Comparison of ENCODE assay signal across 1 cellular context in the genomic region with DNA sequence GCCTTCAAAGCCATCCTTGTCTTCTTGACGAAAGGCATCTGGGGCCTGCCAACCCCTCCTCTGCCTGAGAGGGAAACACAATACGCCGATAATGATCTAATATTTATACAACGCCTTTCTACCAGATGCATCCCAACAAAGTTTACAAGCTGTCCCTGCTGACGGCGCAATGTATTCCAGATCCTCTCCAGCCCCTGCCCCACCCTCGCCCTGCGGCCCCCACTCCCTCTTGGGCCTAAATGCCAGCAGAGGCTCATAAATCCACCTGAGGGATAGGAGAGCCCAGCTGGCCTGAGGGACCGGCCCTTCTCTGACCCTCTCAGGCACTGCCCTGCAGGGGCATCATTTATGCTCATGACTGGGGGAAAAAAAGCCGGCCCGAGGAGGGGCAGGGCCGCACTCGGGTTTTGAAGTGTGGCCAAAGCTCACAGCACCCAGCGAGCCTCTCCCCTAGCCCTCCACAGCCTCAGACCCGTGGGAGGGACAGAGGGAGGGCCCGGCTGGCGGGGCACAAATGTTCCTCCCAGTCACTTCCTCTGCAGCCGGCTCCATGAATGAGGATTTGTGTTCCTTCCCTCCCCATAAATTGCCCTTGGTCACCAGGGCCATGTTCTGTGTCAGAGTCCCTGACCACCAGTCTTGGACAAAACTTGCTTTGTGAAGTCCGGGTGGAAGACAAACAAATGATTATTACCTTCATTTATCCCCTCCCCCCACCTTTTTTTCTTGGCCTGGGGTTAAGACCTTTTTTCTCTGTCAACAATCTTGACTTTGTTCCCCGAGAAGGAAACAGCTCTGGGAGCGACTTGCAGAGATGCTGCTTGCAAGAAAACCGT.
TF ChIP-seq lines count a peak whose summit lies in the region.

No MANE protein-coding gene starts in this region.

TF ChIP-seq in GM23338, 12 proteins besides CTCF, POLR2A, EP300 and RAD21:
- TF ChIP-seq, protein P1, sequence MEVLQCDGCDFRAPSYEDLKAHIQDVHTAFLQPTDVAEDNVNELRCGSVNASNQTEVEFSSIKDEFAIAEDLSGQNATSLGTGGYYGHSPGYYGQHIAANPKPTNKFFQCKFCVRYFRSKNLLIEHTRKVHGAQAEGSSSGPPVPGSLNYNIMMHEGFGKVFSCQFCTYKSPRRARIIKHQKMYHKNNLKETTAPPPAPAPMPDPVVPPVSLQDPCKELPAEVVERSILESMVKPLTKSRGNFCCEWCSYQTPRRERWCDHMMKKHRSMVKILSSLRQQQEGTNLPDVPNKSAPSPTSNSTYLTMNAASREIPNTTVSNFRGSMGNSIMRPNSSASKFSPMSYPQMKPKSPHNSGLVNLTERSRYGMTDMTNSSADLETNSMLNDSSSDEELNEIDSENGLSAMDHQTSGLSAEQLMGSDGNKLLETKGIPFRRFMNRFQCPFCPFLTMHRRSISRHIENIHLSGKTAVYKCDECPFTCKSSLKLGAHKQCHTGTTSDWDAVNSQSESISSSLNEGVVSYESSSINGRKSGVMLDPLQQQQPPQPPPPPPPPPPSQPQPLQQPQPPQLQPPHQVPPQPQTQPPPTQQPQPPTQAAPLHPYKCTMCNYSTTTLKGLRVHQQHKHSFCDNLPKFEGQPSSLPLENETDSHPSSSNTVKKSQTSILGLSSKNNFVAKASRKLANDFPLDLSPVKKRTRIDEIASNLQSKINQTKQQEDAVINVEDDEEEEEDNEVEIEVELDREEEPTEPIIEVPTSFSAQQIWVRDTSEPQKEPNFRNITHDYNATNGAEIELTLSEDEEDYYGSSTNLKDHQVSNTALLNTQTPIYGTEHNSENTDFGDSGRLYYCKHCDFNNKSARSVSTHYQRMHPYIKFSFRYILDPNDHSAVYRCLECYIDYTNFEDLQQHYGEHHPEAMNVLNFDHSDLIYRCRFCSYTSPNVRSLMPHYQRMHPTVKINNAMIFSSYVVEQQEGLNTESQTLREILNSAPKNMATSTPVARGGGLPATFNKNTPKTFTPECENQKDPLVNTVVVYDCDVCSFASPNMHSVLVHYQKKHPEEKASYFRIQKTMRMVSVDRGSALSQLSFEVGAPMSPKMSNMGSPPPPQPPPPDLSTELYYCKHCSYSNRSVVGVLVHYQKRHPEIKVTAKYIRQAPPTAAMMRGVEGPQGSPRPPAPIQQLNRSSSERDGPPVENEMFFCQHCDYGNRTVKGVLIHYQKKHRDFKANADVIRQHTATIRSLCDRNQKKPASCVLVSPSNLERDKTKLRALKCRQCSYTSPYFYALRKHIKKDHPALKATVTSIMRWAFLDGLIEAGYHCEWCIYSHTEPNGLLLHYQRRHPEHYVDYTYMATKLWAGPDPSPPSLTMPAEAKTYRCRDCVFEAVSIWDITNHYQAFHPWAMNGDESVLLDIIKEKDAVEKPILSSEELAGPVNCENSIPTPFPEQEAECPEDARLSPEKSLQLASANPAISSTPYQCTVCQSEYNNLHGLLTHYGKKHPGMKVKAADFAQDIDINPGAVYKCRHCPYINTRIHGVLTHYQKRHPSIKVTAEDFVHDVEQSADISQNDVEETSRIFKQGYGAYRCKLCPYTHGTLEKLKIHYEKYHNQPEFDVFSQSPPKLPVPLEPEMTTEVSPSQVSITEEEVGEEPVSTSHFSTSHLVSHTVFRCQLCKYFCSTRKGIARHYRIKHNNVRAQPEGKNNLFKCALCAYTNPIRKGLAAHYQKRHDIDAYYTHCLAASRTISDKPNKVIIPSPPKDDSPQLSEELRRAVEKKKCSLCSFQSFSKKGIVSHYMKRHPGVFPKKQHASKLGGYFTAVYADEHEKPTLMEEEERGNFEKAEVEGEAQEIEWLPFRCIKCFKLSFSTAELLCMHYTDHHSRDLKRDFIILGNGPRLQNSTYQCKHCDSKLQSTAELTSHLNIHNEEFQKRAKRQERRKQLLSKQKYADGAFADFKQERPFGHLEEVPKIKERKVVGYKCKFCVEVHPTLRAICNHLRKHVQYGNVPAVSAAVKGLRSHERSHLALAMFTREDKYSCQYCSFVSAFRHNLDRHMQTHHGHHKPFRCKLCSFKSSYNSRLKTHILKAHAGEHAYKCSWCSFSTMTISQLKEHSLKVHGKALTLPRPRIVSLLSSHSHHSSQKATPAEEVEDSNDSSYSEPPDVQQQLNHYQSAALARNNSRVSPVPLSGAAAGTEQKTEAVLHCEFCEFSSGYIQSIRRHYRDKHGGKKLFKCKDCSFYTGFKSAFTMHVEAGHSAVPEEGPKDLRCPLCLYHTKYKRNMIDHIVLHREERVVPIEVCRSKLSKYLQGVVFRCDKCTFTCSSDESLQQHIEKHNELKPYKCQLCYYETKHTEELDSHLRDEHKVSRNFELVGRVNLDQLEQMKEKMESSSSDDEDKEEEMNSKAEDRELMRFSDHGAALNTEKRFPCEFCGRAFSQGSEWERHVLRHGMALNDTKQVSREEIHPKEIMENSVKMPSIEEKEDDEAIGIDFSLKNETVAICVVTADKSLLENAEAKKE (CRISPR knock-in tag; IDR thresholded peaks at IDR 0.05), result no peak
- TF ChIP-seq POLR2AphosphoS5 (IDR thresholded peaks at IDR 0.05; ENCODE audit: low read depth), result no peak
- TF ChIP-seq ZNF114 (CRISPR knock-in tag; IDR thresholded peaks at IDR 0.05), result no peak
- no peak for TF ChIP-seq JUNB (IDR thresholded peaks at IDR 0.05; ENCODE audit: unreplicated experiment)
- TF ChIP-seq, protein P2, sequence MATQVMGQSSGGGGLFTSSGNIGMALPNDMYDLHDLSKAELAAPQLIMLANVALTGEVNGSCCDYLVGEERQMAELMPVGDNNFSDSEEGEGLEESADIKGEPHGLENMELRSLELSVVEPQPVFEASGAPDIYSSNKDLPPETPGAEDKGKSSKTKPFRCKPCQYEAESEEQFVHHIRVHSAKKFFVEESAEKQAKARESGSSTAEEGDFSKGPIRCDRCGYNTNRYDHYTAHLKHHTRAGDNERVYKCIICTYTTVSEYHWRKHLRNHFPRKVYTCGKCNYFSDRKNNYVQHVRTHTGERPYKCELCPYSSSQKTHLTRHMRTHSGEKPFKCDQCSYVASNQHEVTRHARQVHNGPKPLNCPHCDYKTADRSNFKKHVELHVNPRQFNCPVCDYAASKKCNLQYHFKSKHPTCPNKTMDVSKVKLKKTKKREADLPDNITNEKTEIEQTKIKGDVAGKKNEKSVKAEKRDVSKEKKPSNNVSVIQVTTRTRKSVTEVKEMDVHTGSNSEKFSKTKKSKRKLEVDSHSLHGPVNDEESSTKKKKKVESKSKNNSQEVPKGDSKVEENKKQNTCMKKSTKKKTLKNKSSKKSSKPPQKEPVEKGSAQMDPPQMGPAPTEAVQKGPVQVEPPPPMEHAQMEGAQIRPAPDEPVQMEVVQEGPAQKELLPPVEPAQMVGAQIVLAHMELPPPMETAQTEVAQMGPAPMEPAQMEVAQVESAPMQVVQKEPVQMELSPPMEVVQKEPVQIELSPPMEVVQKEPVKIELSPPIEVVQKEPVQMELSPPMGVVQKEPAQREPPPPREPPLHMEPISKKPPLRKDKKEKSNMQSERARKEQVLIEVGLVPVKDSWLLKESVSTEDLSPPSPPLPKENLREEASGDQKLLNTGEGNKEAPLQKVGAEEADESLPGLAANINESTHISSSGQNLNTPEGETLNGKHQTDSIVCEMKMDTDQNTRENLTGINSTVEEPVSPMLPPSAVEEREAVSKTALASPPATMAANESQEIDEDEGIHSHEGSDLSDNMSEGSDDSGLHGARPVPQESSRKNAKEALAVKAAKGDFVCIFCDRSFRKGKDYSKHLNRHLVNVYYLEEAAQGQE (IDR thresholded peaks at IDR 0.05; ENCODE audit: unreplicated experiment), result no peak
- no peak for TF ChIP-seq EZH2 (IDR thresholded peaks at IDR 0.05; ENCODE audit: low read depth, unreplicated experiment)
- TF ChIP-seq STAT1 (IDR thresholded peaks at IDR 0.05; ENCODE audit: unreplicated experiment), result no peak
- TF ChIP-seq ZNF331 (CRISPR knock-in tag; IDR thresholded peaks at IDR 0.05; ENCODE audit: low read depth), result no peak
- TF ChIP-seq EZH2phosphoT487 (IDR thresholded peaks at IDR 0.05; ENCODE audit: unreplicated experiment), result no peak
- TF ChIP-seq NANOG (IDR thresholded peaks at IDR 0.05; ENCODE audit: borderline replicate concordance), result no peak
- TF ChIP-seq CREB1 (CRISPR knock-in tag; IDR thresholded peaks at IDR 0.05; ENCODE audit: low read depth), result no peak
- TF ChIP-seq, protein P3, sequence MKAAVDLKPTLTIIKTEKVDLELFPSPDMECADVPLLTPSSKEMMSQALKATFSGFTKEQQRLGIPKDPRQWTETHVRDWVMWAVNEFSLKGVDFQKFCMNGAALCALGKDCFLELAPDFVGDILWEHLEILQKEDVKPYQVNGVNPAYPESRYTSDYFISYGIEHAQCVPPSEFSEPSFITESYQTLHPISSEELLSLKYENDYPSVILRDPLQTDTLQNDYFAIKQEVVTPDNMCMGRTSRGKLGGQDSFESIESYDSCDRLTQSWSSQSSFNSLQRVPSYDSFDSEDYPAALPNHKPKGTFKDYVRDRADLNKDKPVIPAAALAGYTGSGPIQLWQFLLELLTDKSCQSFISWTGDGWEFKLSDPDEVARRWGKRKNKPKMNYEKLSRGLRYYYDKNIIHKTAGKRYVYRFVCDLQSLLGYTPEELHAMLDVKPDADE (IDR thresholded peaks at IDR 0.05), result no peak
